In genomic region chr5:105428461-105429129, GRCh38 we compare ENCODE assay signal across 21 cellular contexts.
"Had no signal": no experiment of that assay in that cellular context is flagged by ENCODE, and none has a peak within 500 bp of the region (broad histone marks: within the 10 kb centered on the region; RNA-seq: fewer than 3 reads in every experiment).

No MANE protein-coding gene starts in this region.

- H3K4me1 ChIP-seq: Peyer's patch, SJSA1 had no signal

- ATAC-seq: activated CD8-positive, alpha-beta memory T cell treated with anti-CD3 and anti-CD28 coated beads, Interleukin-2, amount 10 ng/mL, durations not matched to agents 7 days and 5 days; SK-N-SH treated with all-trans-retinoic acid at 6 μM for 48 hours; WTC11 had no signal

- DNase-seq: activated CD4-positive, alpha-beta T cell treated with anti-CD3 and anti-CD28 coated beads for 48 hours; activated CD4-positive, alpha-beta T cell treated with anti-CD3 and anti-CD28 coated beads, Interleukin-2, amount 50 U/mL, for 4 hours; activated CD4-positive, CD25-positive, alpha-beta regulatory T cell treated with anti-CD3 and anti-CD28 coated beads, Interleukin-2, amount 50 U/mL, for 72 hours; activated CD8-positive, alpha-beta memory T cell treated with anti-CD3 and anti-CD28 coated beads, Interleukin-2, amount 10 ng/mL, durations not matched to agents 7 days and 5 days; activated effector memory CD4-positive, alpha-beta T cell treated with Interleukin-2 at 50 U/mL for 16 hours; activated naive CD4-positive, alpha-beta T cell; activated T-cell treated with anti-CD3 and anti-CD28 coated beads, Interleukin-2, amount 50 U/mL, for 24 hours; cerebellar nuclear complex; KG1; NCI-H1092; NCI-H1417; NCI-H2029; NCI-H510A treated with DMSO at 0.1 percent for 48 hours; NK-92 treated with Interleukin-12 subunit alpha and Interleukin-12 subunit beta, amount 100 ng/mL, for 24 hours; OCI-M1; Peyer's patch; SHP77 had no signal

- H3K9me3 ChIP-seq: Peyer's patch had no signal

- H3K27ac ChIP-seq: Peyer's patch, RWPE1, SJSA1 had no signal

- H3K4me3 ChIP-seq: Peyer's patch, SJSA1 had no signal

- H3K27me3 ChIP-seq: Peyer's patch, SJSA1 had no signal

- H3K36me3 ChIP-seq: Peyer's patch, SJSA1 had no signal
